ENCODE assay signal across 14 cellular contexts in genomic region chr10:93415693-93416092, GRCh38.
DNase-seq lines count a peak whose midpoint lies in the region; ATAC-seq, FAIRE-seq and TF ChIP-seq lines count a peak whose summit lies in the region.
"Had no signal": no experiment of that assay in that cellular context is flagged by ENCODE, and none has a peak within 500 bp of the region (broad histone marks: within the 10 kb centered on the region; RNA-seq: fewer than 3 reads in every experiment).

No MANE protein-coding gene starts in this region.

- H3K9ac ChIP-seq in keratinocyte (ENCODE audit: control insufficient read depth, extremely low read depth, insufficient read depth, low read length): no peak overlapping the region

- H3K79me2 ChIP-seq in keratinocyte (ENCODE audit: control insufficient read depth, insufficient read depth, low read length): peaks cover 19% of the 10 kb centered on the region

- no peak overlapping the region for H2AFZ ChIP-seq in keratinocyte (ENCODE audit: control insufficient read depth, low read length)

- no peaks in the 10 kb centered on the region for H3K9me3 ChIP-seq in A673 (ENCODE audit: low read depth, low read length, poor library complexity, severe bottlenecking)
- H3K9me3 ChIP-seq in keratinocyte (ENCODE audit: control insufficient read depth, low read depth, low read length): no peaks in the 10 kb centered on the region
- H3K9me3 ChIP-seq: vagina had no signal

- H3K4me1 Mint-ChIP-seq in activated T-helper 17 cell treated with anti-CD3 and anti-CD28 coated beads, Interleukin-2, amount 50 U/mL, for 72 hours: peaks cover 42% of the 10 kb centered on the region

- no peaks in the 10 kb centered on the region for H3K36me3 ChIP-seq in A673 (ENCODE audit: insufficient read depth, low read length, poor library complexity, severe bottlenecking)
- H3K36me3 ChIP-seq in GM06990 (ENCODE audit: control insufficient read depth, insufficient read depth, low read length): no peaks in the 10 kb centered on the region
- H3K36me3 ChIP-seq in keratinocyte (ENCODE audit: control insufficient read depth in 2 of 2, extremely low read depth in 1 of 2, insufficient read depth in 2 of 2, low read length in 2 of 2): peaks cover 36 to 38% of the 10 kb centered on the region in 2 experiments
- H3K36me3 ChIP-seq: vagina had no signal

- no peaks in the 10 kb centered on the region for H4K20me1 ChIP-seq in keratinocyte (ENCODE audit: control insufficient read depth, extremely low read depth, insufficient read depth, low read length)

- no peak overlapping the region for H3K4me3 Mint-ChIP-seq in activated T-helper 17 cell treated with anti-CD3 and anti-CD28 coated beads, Interleukin-2, amount 50 U/mL, for 72 hours
- H3K4me3 Mint-ChIP-seq: immature natural killer cell had no signal

- peak overlapping the region; percentile 78 for H3K27ac Mint-ChIP-seq in activated T-helper 17 cell treated with anti-CD3 and anti-CD28 coated beads, Interleukin-2, amount 50 U/mL, for 72 hours

- no peaks in the 10 kb centered on the region for H3K27me3 Mint-ChIP-seq in activated T-helper 17 cell treated with anti-CD3 and anti-CD28 coated beads, Interleukin-2, amount 50 U/mL, for 72 hours

- DNase-seq in A673 (ENCODE audit: low spot score) (no peak), GM06990 (ENCODE audit: extremely low read depth, insufficient read length) (no peak), keratinocyte (ENCODE audit: low read depth, low spot score) (no peak), CD1c-positive myeloid dendritic cell (ENCODE audit: extremely low spot score) (no peak), NCI-H1417 treated with DMSO at 0.1 percent for 48 hours (lab: John Stamatoyannopoulos, UW) (no peak), RKO (ENCODE audit: low spot score) (no peak), hippocampal formation (lab: John Stamatoyannopoulos, UW) (no peak)
- DNase-seq: C1 segment of cervical spinal cord, cortex of kidney, immature natural killer cell, NCI-H2171 treated with DMSO at 0.1 percent for 48 hours had no signal

- peaks cover 11% of the 10 kb centered on the region for H3K36me3 Mint-ChIP-seq in activated T-helper 17 cell treated with anti-CD3 and anti-CD28 coated beads, Interleukin-2, amount 50 U/mL, for 72 hours (ENCODE audit: low read depth)

- dilution Hi-C loops in keratinocyte (cut with MboI; ENCODE audit: extremely low pct_ligation_motif_present, low sequenced_read_pairs): no loop called here

- no peak overlapping the region for H3K4me2 ChIP-seq in keratinocyte (ENCODE audit: control insufficient read depth, extremely low read depth, insufficient read depth, low read depth, low read length)

- H3K27ac ChIP-seq in A673 (ENCODE audit: low read depth, low read length, poor library complexity, severe bottlenecking) (no peak overlapping the region), keratinocyte (ENCODE audit: control insufficient read depth, insufficient read depth, low read length) (no peak overlapping the region)
- H3K27ac ChIP-seq: vagina, VCaP had no signal

- no peak for ATAC-seq in activated T-helper 17 cell treated with anti-CD3 and anti-CD28 coated beads, Interleukin-2, amount 50 U/mL, for 72 hours (replicated peaks)

- intact Hi-C loops in A673 (cut with micrococcal nuclease; ENCODE audit: unreplicated experiment): no loop called here

- H3K9me1 ChIP-seq in keratinocyte (ENCODE audit: control insufficient read depth, extremely low read depth, insufficient read depth, low read length): no peaks in the 10 kb centered on the region

- BruUV-seq in A673 (replicated peaks; lab: Mats Ljungman, UMichigan): no TSS peak

- H3K4me3 ChIP-seq in A673 (ENCODE audit: low read depth, low read length, poor library complexity, severe bottlenecking) (no peak overlapping the region), GM06990 (replicated peaks; ENCODE audit: low read depth, low read length) (no peak overlapping the region), keratinocyte (ENCODE audit: control insufficient read depth in 2 of 3, extremely low read depth in 1 of 3, insufficient read depth in 2 of 3, low read depth in 1 of 3, low read length in 3 of 3) (no peak overlapping the region)
- H3K4me3 ChIP-seq: vagina had no signal

- H3K4me1 ChIP-seq in A673 (ENCODE audit: insufficient read depth, low read length, poor library complexity, severe bottlenecking): peaks cover 18% of the 10 kb centered on the region
- H3K4me1 ChIP-seq in keratinocyte (ENCODE audit: control insufficient read depth, extremely low read depth, insufficient read depth, low read length): peaks cover 17% of the 10 kb centered on the region

- H3K9me3 Mint-ChIP-seq in activated T-helper 17 cell treated with anti-CD3 and anti-CD28 coated beads, Interleukin-2, amount 50 U/mL, for 72 hours: peaks cover 7% of the 10 kb centered on the region
- H3K9me3 Mint-ChIP-seq: immature natural killer cell had no signal

- H3K27me3 ChIP-seq in A673 (replicated peaks; ENCODE audit: insufficient read depth, low read depth, low read length, poor library complexity): no peaks in the 10 kb centered on the region
- H3K27me3 ChIP-seq in GM06990 (replicated peaks; ENCODE audit: control insufficient read depth, insufficient read depth, low read length): no peaks in the 10 kb centered on the region
- no peaks in the 10 kb centered on the region for H3K27me3 ChIP-seq in keratinocyte (ENCODE audit: control insufficient read depth, extremely low read depth, insufficient read depth, low read length)
- H3K27me3 ChIP-seq: vagina had no signal

- CTCF ChIA-PET in A673 (lab: Charles Lee): no interaction called here

- no peak for FAIRE-seq in keratinocyte (lab: Jason Lieb, UNC)

- POLR2A ChIA-PET in A673 (lab: Charles Lee; ENCODE audit: low non-redundant PET): no interaction called here

- TF ChIP-seq CTCF in A673 (conservative IDR thresholded peaks at IDR 0.05; ENCODE audit: low read depth, low read length): peak; percentile 50
- TF ChIP-seq CTCF in GM06990 (IDR thresholded peaks at IDR 0.05; ENCODE audit: insufficient read depth, low read length, poor library complexity, severe bottlenecking): peak; percentile 28
- peak in 2 of 3 experiments; percentile 30 for TF ChIP-seq CTCF in keratinocyte (optimal IDR thresholded peaks at IDR 0.05 in 1 of 3, IDR thresholded peaks at IDR 0.05 in 1 of 3, conservative IDR thresholded peaks at IDR 0.05 in 1 of 3; ENCODE audit: extremely low read depth in 1 of 3, insufficient read depth in 2 of 3, low read length in 3 of 3)
